In the genomic region with DNA sequence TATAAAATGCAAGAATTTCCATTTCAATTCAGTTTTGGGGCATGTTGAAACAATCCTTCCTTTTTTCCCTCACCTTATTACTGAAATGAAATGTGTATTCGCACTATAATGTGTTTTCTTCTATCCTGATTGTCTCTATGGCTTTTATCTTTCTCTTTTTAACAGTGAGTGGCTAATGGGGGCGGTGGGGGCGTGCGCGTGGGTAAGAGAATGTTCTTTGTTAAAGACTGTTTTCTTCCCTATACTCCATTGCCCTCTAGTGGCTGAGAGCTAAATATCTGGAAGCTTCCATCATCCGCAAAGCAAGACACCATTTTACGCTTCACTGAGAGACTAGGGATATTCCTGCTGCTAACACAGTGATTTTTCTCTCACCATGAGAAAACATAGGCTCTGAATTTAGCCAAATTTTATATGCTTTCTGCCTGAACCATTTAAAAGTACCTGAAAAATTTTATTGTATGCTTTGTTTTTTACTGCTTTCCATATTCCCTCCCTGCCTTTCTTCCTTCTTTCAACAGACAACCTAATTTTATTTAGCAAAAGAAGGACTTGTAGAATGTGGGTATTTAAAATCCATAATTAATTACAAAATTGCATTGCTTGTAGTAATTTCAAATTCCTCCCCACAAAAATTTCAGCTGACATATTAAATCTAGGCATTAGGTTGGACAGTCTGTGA, we compare ENCODE assay signal across 8 cellular contexts.
DNase-seq lines count a peak whose midpoint lies in the region; ATAC-seq and TF ChIP-seq lines count a peak whose summit lies in the region.

No MANE protein-coding gene starts in this region.

- 3 to 5% (median 4%) methylated on average over 7 of the region's 7 CpGs for WGBS in adrenal gland, 4 donors
- 6% methylated on average over 7 of the region's 7 CpGs for WGBS in prostate gland

- no peak for TF ChIP-seq POLR2A in adrenal gland (IDR thresholded peaks at IDR 0.05)
- TF ChIP-seq POLR2A in prostate gland (IDR thresholded peaks at IDR 0.05) = no peak

- no peaks in the 10 kb centered on the region for H3K27me3 ChIP-seq in adrenal gland
- no peaks in the 10 kb centered on the region for H3K27me3 ChIP-seq in prostate gland (replicated peaks; ENCODE audit: insufficient read depth)

- peaks cover 0 to 11% of the 10 kb centered on the region in 2 donors for H3K4me1 ChIP-seq in adrenal gland (replicated peaks in 1 of 2)
- no peaks in the 10 kb centered on the region for H3K4me1 ChIP-seq in prostate gland (replicated peaks)

- ATAC-seq in GM21381 (IDR thresholded peaks at IDR 0.05; ENCODE audit: unreplicated experiment) (peak; percentile 92), left cardiac atrium (peak; percentile 78 to 81), HG02840 (IDR thresholded peaks at IDR 0.05; ENCODE audit: low FRiP score, unreplicated experiment) (no peak)

- H3K36me3 ChIP-seq in adrenal gland (replicated peaks in 1 of 2) (no peaks in the 10 kb centered on the region), prostate gland (no peaks in the 10 kb centered on the region)

- DNase-seq in Daoy (ENCODE audit: low read depth) (peak; percentile 40), HS-5 (ENCODE audit: low read depth) (peak; percentile 39), NOMO-1 (lab: John Stamatoyannopoulos, UW; ENCODE audit: unreplicated experiment in 2 of 2) (peak; percentile 12 to 65), adrenal gland (peak; percentile 41 to 72 (median 54)), left cardiac atrium (peak; percentile 39), prostate gland (ENCODE audit: low spot score) (peak; percentile 29)

- H3K9me3 ChIP-seq in adrenal gland (replicated peaks in 1 of 3) (no peaks in the 10 kb centered on the region), prostate gland (no peaks in the 10 kb centered on the region)

- H3K4me3 ChIP-seq in adrenal gland (peak overlapping the region in 3 of 4 donors; percentile 2 to 50 (median 34)), prostate gland (no peak overlapping the region)

- TF ChIP-seq CTCF in adrenal gland (IDR thresholded peaks at IDR 0.05) (peak; percentile 61 to 92 (median 89)), prostate gland (IDR thresholded peaks at IDR 0.05) (peak; percentile 49 to 70 (median 68))

- no peak overlapping the region for H3K27ac ChIP-seq in adrenal gland
- no peak overlapping the region for H3K27ac ChIP-seq in prostate gland

- intact Hi-C loops in adrenal gland (cut with DNase I) = no loop called here
- intact Hi-C loops in left cardiac atrium (cut with DNase I) = loop anchor here in 1 of 2 donors (10.0 kb wide), 1 partner anchor 1504 kb away; no protein-coding TSS in a partner anchor
- intact Hi-C loops in prostate gland (cut with DNase I) = loop anchor here (10.0 kb wide), 1 partner anchor 754 kb away; a partner anchor contains a TSS

Comparison
In these comparisons a context has a peak if more than half of its experiments do, and no peak if none do; other contexts are left out.
1. H3K4me3 ChIP-seq: peak in adrenal gland (3 of 4); none in prostate gland (0 of 2).
2. Peak in every context shown above with its lines, with median percentiles within 50 percentile points of each other: DNase-seq.